ENCODE assay signal across 9 cellular contexts in the genomic region with DNA sequence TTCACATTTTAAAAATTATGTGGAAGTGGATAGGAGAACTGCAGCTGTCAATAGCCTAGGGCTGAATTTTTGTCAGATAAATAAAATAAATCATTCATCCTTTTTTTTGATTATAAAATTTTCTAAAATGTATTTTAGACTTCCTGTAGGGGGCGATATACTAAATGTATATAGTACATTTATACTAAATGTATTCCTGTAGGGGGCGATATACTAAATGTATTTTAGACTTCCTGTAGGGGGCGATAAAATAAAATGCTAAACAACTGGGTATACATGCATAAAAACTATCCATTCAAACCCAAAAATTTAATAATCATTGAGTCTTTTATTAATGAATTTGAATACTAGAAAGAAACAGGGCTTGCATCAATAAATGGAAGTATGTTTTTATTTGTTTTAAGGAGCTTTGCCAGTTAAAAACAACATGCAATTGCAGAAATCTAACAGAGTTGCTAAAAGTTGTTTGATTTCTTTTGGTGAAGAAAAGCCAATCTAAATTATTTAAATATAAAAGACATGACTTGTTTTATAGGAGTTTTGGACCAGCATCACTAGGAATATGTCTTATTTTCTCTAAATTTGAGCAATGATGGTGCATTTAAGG. TPM values are rescaled to one million over a fixed set of nuclear protein-coding genes. Genes with fewer than 3 reads are reported as not detected.
DNase-seq lines count a peak whose midpoint lies in the region; ATAC-seq and TF ChIP-seq lines count a peak whose summit lies in the region.
"Had no signal": no experiment of that assay in that cellular context is flagged by ENCODE, and none has a peak within 500 bp of the region (broad histone marks: within the 10 kb centered on the region; RNA-seq: fewer than 3 reads in every experiment).

No MANE protein-coding gene starts in this region.

- peaks cover 41% of the 10 kb centered on the region for H3K4me1 ChIP-seq in muscle layer of colon (ENCODE audit: insufficient read depth, low read length)

- no peak overlapping the region for H3K27ac Mint-ChIP-seq in brain
- H3K27ac Mint-ChIP-seq in activated naive CD4-positive, alpha-beta T cell treated with anti-CD3 and anti-CD28 coated beads for 36 hours = no peak overlapping the region

- H3K9me3 Mint-ChIP-seq in brain = no peaks in the 10 kb centered on the region
- H3K9me3 Mint-ChIP-seq in activated naive CD4-positive, alpha-beta T cell treated with anti-CD3 and anti-CD28 coated beads for 36 hours = no peaks in the 10 kb centered on the region

- H3K27ac ChIP-seq in muscle layer of colon (ENCODE audit: low read depth, low read length) = peak overlapping the region; percentile 15

- no peak overlapping the region for H3K9ac ChIP-seq in muscle layer of colon (ENCODE audit: low read length)

- TF ChIP-seq CTCF in brain (conservative IDR thresholded peaks at IDR 0.05) = peak; percentile 86 to 94

- peaks cover 7% of the 10 kb centered on the region for H3K27me3 Mint-ChIP-seq in brain
- peaks cover 8% of the 10 kb centered on the region for H3K27me3 Mint-ChIP-seq in activated naive CD4-positive, alpha-beta T cell treated with anti-CD3 and anti-CD28 coated beads for 36 hours (ENCODE audit: low read depth)

- no peak for ATAC-seq in GM19351 (IDR thresholded peaks at IDR 0.05; ENCODE audit: unreplicated experiment)

- intact Hi-C loops in activated naive CD4-positive, alpha-beta T cell treated with anti-CD3 and anti-CD28 coated beads for 36 hours (cut with micrococcal nuclease) = loop anchor here (1.0 to 10.0 kb wide), 5 partner anchors 103 to 1555 kb away; a partner anchor contains a TSS

- H3K9me3 ChIP-seq in muscle layer of colon (ENCODE audit: low read length) = no peaks in the 10 kb centered on the region
- H3K9me3 ChIP-seq in MG63 = no peaks in the 10 kb centered on the region

- H3K4me3 ChIP-seq in muscle layer of colon (ENCODE audit: low read depth in 1 of 2, low read length in 2 of 2) (no peak overlapping the region), MG63 (no peak overlapping the region)

- H3K36me3 ChIP-seq in muscle layer of colon (ENCODE audit: insufficient read depth, low read length) (no peaks in the 10 kb centered on the region), MG63 (no peaks in the 10 kb centered on the region)

- CTCF ChIA-PET in activated naive CD4-positive, alpha-beta T cell treated with anti-CD3 and anti-CD28 coated beads for 36 hours (lab: Charles Lee) = interaction anchor here (0.7 to 4.7 kb wide), 37 partner anchors 8 to 583 kb away, joined by 3 to 55 read pairs (median 5); a partner anchor contains a TSS

- H3K4me1 Mint-ChIP-seq in brain = peaks cover 19% of the 10 kb centered on the region
- peaks cover 7% of the 10 kb centered on the region for H3K4me1 Mint-ChIP-seq in activated naive CD4-positive, alpha-beta T cell treated with anti-CD3 and anti-CD28 coated beads for 36 hours (ENCODE audit: low read depth)

- no peak overlapping the region for H3K4me3 Mint-ChIP-seq in brain
- no peak overlapping the region for H3K4me3 Mint-ChIP-seq in activated naive CD4-positive, alpha-beta T cell treated with anti-CD3 and anti-CD28 coated beads for 36 hours

- no peaks in the 10 kb centered on the region for H3K27me3 ChIP-seq in muscle layer of colon (ENCODE audit: control insufficient read depth in 1 of 2, insufficient read depth in 2 of 2, low read length in 2 of 2)
- no peaks in the 10 kb centered on the region for H3K27me3 ChIP-seq in MG63

- DNase-seq in DMS53 treated with DMSO at 0.1 percent for 48 hours (lab: John Stamatoyannopoulos, UW; ENCODE audit: unreplicated experiment) (peak; percentile 74), HCEC 1CT (peak; percentile 78), NCI-H345 (lab: John Stamatoyannopoulos, UW) (peak; percentile 34), MG63 (no peak)
- DNase-seq in activated naive CD4-positive, alpha-beta T cell treated with anti-CD3 and anti-CD28 coated beads for 36 hours = no peak

- H3K36me3 Mint-ChIP-seq in brain = no peaks in the 10 kb centered on the region
- no peaks in the 10 kb centered on the region for H3K36me3 Mint-ChIP-seq in activated naive CD4-positive, alpha-beta T cell treated with anti-CD3 and anti-CD28 coated beads for 36 hours (ENCODE audit: low read depth)

RNA-seq across cellular contexts. Expression of a gene that starts 31.4 kb away (rescaled TPM):
- not detected for polyA plus RNA-seq in brain (ENCODE audit: insufficient read depth, low read depth, low replicate concordance)
- not detected in 2 replicates for total RNA-seq in MG63 (2014; rRNA removed; shearing (Covaris generic); ENCODE audit: low replicate concordance)
- not detected for total RNA-seq in activated naive CD4-positive, alpha-beta T cell treated with anti-CD3 and anti-CD28 coated beads for 36 hours
- total RNA-seq: myocyte had no signal

RNA-seq across cellular contexts. Expression of a gene that starts 46.8 kb away (rescaled TPM):
- 0.54 TPM for polyA plus RNA-seq in brain (ENCODE audit: insufficient read depth, low read depth, low replicate concordance)
- total RNA-seq in MG63 (2014; rRNA removed; shearing (Covaris generic); ENCODE audit: low replicate concordance) = not detected in 2 replicates
- not detected for total RNA-seq in activated naive CD4-positive, alpha-beta T cell treated with anti-CD3 and anti-CD28 coated beads for 36 hours
- total RNA-seq: myocyte had no signal

Comparison
In these comparisons a context has a peak if more than half of its experiments do, and no peak if none do; other contexts are left out.
1. DNase-seq: peak in DMS53 treated with DMSO at 0.1 percent for 48 hours (single experiment), HCEC 1CT (single experiment) and NCI-H345 (single experiment); none in MG63 (single experiment) and activated naive CD4-positive, alpha-beta T cell treated with anti-CD3 and anti-CD28 coated beads for 36 hours (single experiment).